ENCODE assay signal across 11 cellular contexts in genomic region chr10:117391436-117392205, GRCh38. TPM values are rescaled to one million over a fixed set of nuclear protein-coding genes. Genes with fewer than 3 reads are reported as not detected.
DNase-seq lines count a peak whose midpoint lies in the region.
"Had no signal": no experiment of that assay in that cellular context is flagged by ENCODE, and none has a peak within 500 bp of the region (broad histone marks: within the 10 kb centered on the region; RNA-seq: fewer than 3 reads in every experiment).

No MANE protein-coding gene starts in this region.

- H3K4me3 ChIP-seq in Karpas-422 (ENCODE audit: low read length), result no peak overlapping the region

- no peaks in the 10 kb centered on the region for H3K4me1 ChIP-seq in Karpas-422 (ENCODE audit: low read length)

- H2AFZ ChIP-seq in Karpas-422 (ENCODE audit: low read length), result no peak overlapping the region

- H4K20me1 ChIP-seq in Karpas-422 (ENCODE audit: insufficient read depth, low read depth, low read length), result no peaks in the 10 kb centered on the region

- no peaks in the 10 kb centered on the region for H3K9me2 ChIP-seq in Karpas-422 (replicated peaks; ENCODE audit: insufficient read depth, low read length)

- H3K4me2 ChIP-seq in Karpas-422 (ENCODE audit: low read depth, low read length, poor library complexity, severe bottlenecking), result no peak overlapping the region

- no peaks in the 10 kb centered on the region for H3K79me2 ChIP-seq in Karpas-422 (ENCODE audit: low read length)

- peak; percentile 12 for DNase-seq in GF-D8 (lab: John Stamatoyannopoulos, UW)
- peak; percentile 33 for DNase-seq in SK-MEL-5 (ENCODE audit: low read depth, low spot score)
- peak; percentile 53 for DNase-seq in fibroblast of gingiva (ENCODE audit: low read depth)
- peak; percentile 76 for DNase-seq in myocyte (ENCODE audit: low read depth)
- no peak for DNase-seq in NCI-H446 (lab: John Stamatoyannopoulos, UW)
- no peak for DNase-seq in NCI-H146 treated with DMSO at 0.1 percent for 48 hours (lab: John Stamatoyannopoulos, UW; ENCODE audit: unreplicated experiment)
- DNase-seq in Karpas-422, result no peak
- no peak for DNase-seq in NCI-H2196 treated with DMSO at 0.1 percent for 48 hours (lab: John Stamatoyannopoulos, UW; ENCODE audit: unreplicated experiment)
- DNase-seq: activated CD8-positive, alpha-beta memory T cell treated with anti-CD3 and anti-CD28 coated beads, Interleukin-2, amount 10 ng/mL, durations not matched to agents 7 days and 5 days; immature natural killer cell; NCI-H187 treated with DMSO at 0.1 percent for 48 hours had no signal

- H3K27me3 ChIP-seq in Karpas-422 (ENCODE audit: low read length), result no peaks in the 10 kb centered on the region

- no peaks in the 10 kb centered on the region for H3K9me3 ChIP-seq in Karpas-422 (ENCODE audit: low read length)

- in situ Hi-C loops in SK-MEL-5 (cut with HindIII; ENCODE audit: low pct_unique_long_range_greater_than_20kb, low sequenced_read_pairs), result no loop called here

- H3K9ac ChIP-seq in Karpas-422 (ENCODE audit: low read length), result no peak overlapping the region

- no peaks in the 10 kb centered on the region for H3K36me3 ChIP-seq in Karpas-422 (ENCODE audit: insufficient read depth, low read length)

- H3K27ac ChIP-seq in Karpas-422 (ENCODE audit: low read length), result no peak overlapping the region

RNA-seq across cellular contexts. Expression of gene PDZD8, which starts 16.4 kb away (rescaled TPM):
- total RNA-seq in SK-MEL-5 (2014; rRNA removed; shearing (Covaris generic)), result 8.5 and 14.1 TPM in 2 replicates
- 6.2 and 9.9 TPM in 2 replicates for polyA plus RNA-seq in SK-MEL-5 (2015; cell fraction: cytosol; rRNA removed)
- 2.3 and 4.9 TPM in 2 replicates for polyA plus RNA-seq in SK-MEL-5 (2015; cell fraction: nucleus; rRNA removed)
- 22.9 and 24.0 TPM in 2 replicates for total RNA-seq in myocyte
- polyA plus RNA-seq in myocyte (2012), result 10.2 TPM
- total RNA-seq in Karpas-422 (2014; rRNA removed; shearing (Covaris generic); ENCODE audit: low replicate concordance), result 7.1 and 15.7 TPM in 2 replicates

Comparison
In these comparisons a context has a peak if more than half of its experiments do, and no peak if none do; other contexts are left out.
1. DNase-seq: peak in GF-D8 (single experiment), SK-MEL-5 (single experiment), fibroblast of gingiva (single experiment) and myocyte (single experiment); none in NCI-H446 (0 of 2), NCI-H146 treated with DMSO at 0.1 percent for 48 hours (single experiment), Karpas-422 (single experiment) and NCI-H2196 treated with DMSO at 0.1 percent for 48 hours (single experiment).